In genomic region chr1:67816506-67816905, GRCh38 we compare ENCODE assay signal across 16 cellular contexts.
"Had no signal": no experiment of that assay in that cellular context is flagged by ENCODE, and none has a peak within 500 bp of the region (broad histone marks: within the 10 kb centered on the region; RNA-seq: fewer than 3 reads in every experiment).

No MANE protein-coding gene starts in this region.

- H3K27me3 ChIP-seq: SJSA1, upper lobe of right lung had no signal

- H3K36me3 ChIP-seq: lower lobe of right lung, upper lobe of right lung had no signal

- H3K4me3 ChIP-seq: lower lobe of right lung, SJSA1, upper lobe of right lung had no signal

- H3K36me3 Mint-ChIP-seq: activated CD8-positive, alpha-beta memory T cell treated with anti-CD3 and anti-CD28 coated beads, Interleukin-2, amount 10 ng/mL, durations not matched to agents 7 days and 5 days; activated naive CD8-positive, alpha-beta T cell had no signal

- H3K4me1 Mint-ChIP-seq: activated CD8-positive, alpha-beta memory T cell treated with anti-CD3 and anti-CD28 coated beads, Interleukin-2, amount 10 ng/mL, durations not matched to agents 7 days and 5 days had no signal

- DNase-seq: activated CD4-positive, alpha-beta T cell treated with anti-CD3 and anti-CD28 coated beads for 1 hour; activated CD4-positive, alpha-beta T cell treated with anti-CD3 and anti-CD28 coated beads, Interleukin-2, amount 50 U/mL, for 48 hours; activated CD8-positive, alpha-beta memory T cell treated with anti-CD3 and anti-CD28 coated beads, Interleukin-2, amount 10 ng/mL, durations not matched to agents 7 days and 5 days; activated gamma-delta T cell; activated T-cell treated with anti-CD3 and anti-CD28 coated beads, Interleukin-2, amount 50 U/mL, for 24 hours; foreskin melanocyte; kidney glomerular epithelial cell; lower lobe of right lung; stimulated activated CD4-positive, alpha-beta T cell treated with anti-CD3 and anti-CD28 coated beads, Interleukin-15, amount 100 ng/mL, for 24 hours; stimulated activated CD4-positive, alpha-beta T cell treated with anti-CD3 and anti-CD28 coated beads, Interleukin-4, amount 100 ng/mL, for 4 hours; SW 1271; upper lobe of right lung had no signal

- H3K27ac Mint-ChIP-seq: activated CD8-positive, alpha-beta memory T cell treated with anti-CD3 and anti-CD28 coated beads, Interleukin-2, amount 10 ng/mL, durations not matched to agents 7 days and 5 days; activated naive CD8-positive, alpha-beta T cell; activated T-cell treated with anti-CD3 and anti-CD28 coated beads, Interleukin-2, amount 50 U/mL, for 24 hours; T-helper 2 cell treated with Interferon-gamma antibody and Interleukin-4, amounts not matched to agents 5 μg/mL and 100 μg/mL, for 36 hours had no signal

- H3K9me3 Mint-ChIP-seq: activated T-cell treated with anti-CD3 and anti-CD28 coated beads, Interleukin-2, amount 50 U/mL, for 24 hours; T-helper 2 cell treated with Interferon-gamma antibody and Interleukin-4, amounts not matched to agents 5 μg/mL and 100 μg/mL, for 36 hours had no signal

- H3K27ac ChIP-seq: lower lobe of right lung, SJSA1 had no signal

- H3K4me3 Mint-ChIP-seq: activated CD8-positive, alpha-beta memory T cell treated with anti-CD3 and anti-CD28 coated beads, Interleukin-2, amount 10 ng/mL, durations not matched to agents 7 days and 5 days; activated naive CD8-positive, alpha-beta T cell; activated T-cell treated with anti-CD3 and anti-CD28 coated beads, Interleukin-2, amount 50 U/mL, for 24 hours; nephron; T-helper 2 cell treated with Interferon-gamma antibody and Interleukin-4, amounts not matched to agents 5 μg/mL and 100 μg/mL, for 36 hours had no signal

- H3K9me3 ChIP-seq: lower lobe of right lung, SJSA1, upper lobe of right lung had no signal

- ATAC-seq: activated CD8-positive, alpha-beta memory T cell treated with anti-CD3 and anti-CD28 coated beads, Interleukin-2, amount 10 ng/mL, durations not matched to agents 7 days and 5 days; lower lobe of right lung; upper lobe of right lung had no signal
